ENCODE assay signal across 8 cellular contexts in genomic region chrX:48801281-48802088, GRCh38. TPM values are rescaled to one million over a fixed set of nuclear protein-coding genes. Genes with fewer than 3 reads are reported as not detected.
DNase-seq lines count a peak whose midpoint lies in the region; ATAC-seq and TF ChIP-seq lines count a peak whose summit lies in the region.

Gene HDAC6 (plus strand): TSS chrX:48802067. CDS start chrX:48802693, 626 bp downstream.

- H3K4me1 ChIP-seq in RWPE2 (ENCODE audit: insufficient read depth, poor library complexity, severe bottlenecking) (no peaks in the 10 kb centered on the region), fibroblast of lung (ENCODE audit: control insufficient read depth, extremely low read depth, insufficient read depth, low read length) (no peaks in the 10 kb centered on the region)

- no peaks in the 10 kb centered on the region for H3K27me3 Mint-ChIP-seq in activated T-helper 2 cell treated with anti-CD3 and anti-CD28 coated beads, Interferon-gamma antibody, Interleukin-2, Interleukin-4, amounts not matched to agents 10 μg/mL and 5 μg/mL and 100 μg/mL, durations not matched to agents 14 hours and 24 hours and 36 hours (ENCODE audit: low read depth)
- H3K27me3 Mint-ChIP-seq in naive thymus-derived CD8-positive, alpha-beta T cell, result no peaks in the 10 kb centered on the region

- H2AFZ ChIP-seq in fibroblast of lung (ENCODE audit: low read length), result peak within 1 kb of the TSS; percentile 83

- H3K36me3 Mint-ChIP-seq in activated T-helper 2 cell treated with anti-CD3 and anti-CD28 coated beads, Interferon-gamma antibody, Interleukin-2, Interleukin-4, amounts not matched to agents 10 μg/mL and 5 μg/mL and 100 μg/mL, durations not matched to agents 14 hours and 24 hours and 36 hours (ENCODE audit: low read depth), result peaks cover 21% of the 10 kb centered on the region
- H3K36me3 Mint-ChIP-seq in naive thymus-derived CD8-positive, alpha-beta T cell, result peaks cover 0 to 16% (median 3%) of the 10 kb centered on the region in 3 donors

- no peaks in the 10 kb centered on the region for H4K20me1 ChIP-seq in fibroblast of lung (ENCODE audit: control insufficient read depth, extremely low read depth, insufficient read depth, low read length)

- TF ChIP-seq CTCF in LNCaP clone FGC (IDR thresholded peaks at IDR 0.05; ENCODE audit: control insufficient read depth, extremely low read depth, insufficient read depth) (no peak), RWPE2 (IDR thresholded peaks at IDR 0.05; ENCODE audit: poor library complexity, severe bottlenecking) (no peak), fibroblast of lung (conservative IDR thresholded peaks at IDR 0.05 in 1 of 2, IDR thresholded peaks at IDR 0.05 in 1 of 2; ENCODE audit: low read depth in 1 of 2, low read length in 2 of 2) (no peak)

- H3K27ac Mint-ChIP-seq in activated T-helper 2 cell treated with anti-CD3 and anti-CD28 coated beads, Interferon-gamma antibody, Interleukin-2, Interleukin-4, amounts not matched to agents 10 μg/mL and 5 μg/mL and 100 μg/mL, durations not matched to agents 14 hours and 24 hours and 36 hours, result peak within 1 kb of the TSS; percentile 97
- H3K27ac Mint-ChIP-seq in naive thymus-derived CD8-positive, alpha-beta T cell, result peak within 1 kb of the TSS; percentile 95 to 99 (median 98)

- H3K4me3 ChIP-seq in LNCaP clone FGC (ENCODE audit: low read depth, low read length) (peak within 1 kb of the TSS; percentile 69), RWPE2 (ENCODE audit: severe bottlenecking) (peak within 1 kb of the TSS; percentile 70), fibroblast of lung (replicated peaks in 1 of 4; ENCODE audit: control extremely low read depth in 1 of 4, insufficient read depth in 1 of 4, low read depth in 3 of 4, low read length in 4 of 4) (peak within 1 kb of the TSS; percentile 60 to 89 (median 72))

- H3K9me3 Mint-ChIP-seq in activated T-helper 2 cell treated with anti-CD3 and anti-CD28 coated beads, Interferon-gamma antibody, Interleukin-2, Interleukin-4, amounts not matched to agents 10 μg/mL and 5 μg/mL and 100 μg/mL, durations not matched to agents 14 hours and 24 hours and 36 hours, result no peaks in the 10 kb centered on the region
- no peaks in the 10 kb centered on the region for H3K9me3 Mint-ChIP-seq in naive thymus-derived CD8-positive, alpha-beta T cell

- peak within 1 kb of the TSS; percentile 79 for H3K9ac ChIP-seq in fibroblast of lung (ENCODE audit: insufficient read depth, low read length)

- DNase-seq in Daoy (ENCODE audit: low read depth), result peak; percentile 98
- DNase-seq in GOT3 (lab: John Stamatoyannopoulos, UW), result peak; percentile 88
- DNase-seq in LNCaP clone FGC (ENCODE audit: low read depth), result peak; percentile 97
- peak; percentile 95 for DNase-seq in RWPE2 (ENCODE audit: low spot score)
- peak; percentile 95 for DNase-seq in activated T-helper 2 cell treated with anti-CD3 and anti-CD28 coated beads, Interferon-gamma antibody, Interleukin-2, Interleukin-4, amounts not matched to agents 10 μg/mL and 5 μg/mL and 100 μg/mL, durations not matched to agents 14 hours and 24 hours and 36 hours (ENCODE audit: low spot score)
- peak; percentile 98 for DNase-seq in fibroblast of lung (ENCODE audit: low read depth in 2 of 2)
- DNase-seq in naive thymus-derived CD8-positive, alpha-beta T cell, result peak; percentile 85 to 97 (median 95)
- peak; percentile 89 to 96 (median 95) for DNase-seq in stimulated activated naive CD4-positive, alpha-beta T cell (lab: John Stamatoyannopoulos, UW)

- H3K27ac ChIP-seq in RWPE2 (ENCODE audit: poor library complexity, severe bottlenecking), result peak within 1 kb of the TSS; percentile 69
- peak within 1 kb of the TSS; percentile 95 for H3K27ac ChIP-seq in fibroblast of lung (ENCODE audit: insufficient read depth, low read length)

- peaks cover 18% of the 10 kb centered on the region for H3K4me1 Mint-ChIP-seq in activated T-helper 2 cell treated with anti-CD3 and anti-CD28 coated beads, Interferon-gamma antibody, Interleukin-2, Interleukin-4, amounts not matched to agents 10 μg/mL and 5 μg/mL and 100 μg/mL, durations not matched to agents 14 hours and 24 hours and 36 hours (ENCODE audit: low read depth)
- peaks cover 10 to 21% (median 19%) of the 10 kb centered on the region in 4 donors for H3K4me1 Mint-ChIP-seq in naive thymus-derived CD8-positive, alpha-beta T cell

- H3K79me2 ChIP-seq in fibroblast of lung (ENCODE audit: control insufficient read depth, insufficient read depth, low read length), result no peaks in the 10 kb centered on the region

- peak within 1 kb of the TSS; percentile 91 for H3K4me3 Mint-ChIP-seq in activated T-helper 2 cell treated with anti-CD3 and anti-CD28 coated beads, Interferon-gamma antibody, Interleukin-2, Interleukin-4, amounts not matched to agents 10 μg/mL and 5 μg/mL and 100 μg/mL, durations not matched to agents 14 hours and 24 hours and 36 hours (ENCODE audit: low read depth)
- H3K4me3 Mint-ChIP-seq in naive thymus-derived CD8-positive, alpha-beta T cell, result peak within 1 kb of the TSS; percentile 94 to 98 (median 96)

- H3K36me3 ChIP-seq in RWPE2 (ENCODE audit: low read depth) (peaks cover 7% of the 10 kb centered on the region), fibroblast of lung (ENCODE audit: control insufficient read depth, insufficient read depth, low read length) (no peaks in the 10 kb centered on the region)

- intact Hi-C loops in activated T-helper 2 cell treated with anti-CD3 and anti-CD28 coated beads, Interferon-gamma antibody, Interleukin-2, Interleukin-4, amounts not matched to agents 10 μg/mL and 5 μg/mL and 100 μg/mL, durations not matched to agents 14 hours and 24 hours and 36 hours (cut with micrococcal nuclease), result loop anchor here (1.0 to 10.0 kb wide), 6 partner anchors 65 to 363 kb away; partner anchors contain the start of genes MAGIX, OTUD5, PQBP1 and SUV39H1

- peak; percentile 93 for ATAC-seq in RWPE2 (ENCODE audit: low read depth)
- peak; percentile 87 for ATAC-seq in naive thymus-derived CD8-positive, alpha-beta T cell

- no peaks in the 10 kb centered on the region for H3K27me3 ChIP-seq in RWPE2 (ENCODE audit: insufficient read depth, poor library complexity, severe bottlenecking)
- no peaks in the 10 kb centered on the region for H3K27me3 ChIP-seq in fibroblast of lung (ENCODE audit: control insufficient read depth, insufficient read depth, low read length)

- H3K4me2 ChIP-seq in fibroblast of lung (ENCODE audit: extremely low read depth, insufficient read depth, low read length), result peak within 1 kb of the TSS; percentile 98

- no peaks in the 10 kb centered on the region for H3K9me3 ChIP-seq in RWPE2 (ENCODE audit: severe bottlenecking)
- H3K9me3 ChIP-seq in fibroblast of lung (ENCODE audit: control insufficient read depth, insufficient read depth, low read depth, low read length), result no peaks in the 10 kb centered on the region

- POLR2A ChIA-PET in naive thymus-derived CD8-positive, alpha-beta T cell (lab: Charles Lee), result interaction anchor here (0.5 to 2.4 kb wide), 19 partner anchors 17 to 262 kb away, joined by 3 to 32 read pairs (median 4); partner anchors contain the start of genes OTUD5, PQBP1, RBM3 and SLC35A2

RNA-seq across cellular contexts. Expression of gene HDAC6, which starts in this region (rescaled TPM):
- total RNA-seq in Daoy (2014; rRNA removed; shearing (Covaris generic)), result 18.9 and 40.9 TPM in 2 replicates
- total RNA-seq in activated T-helper 2 cell treated with anti-CD3 and anti-CD28 coated beads, Interferon-gamma antibody, Interleukin-2, Interleukin-4, amounts not matched to agents 10 μg/mL and 5 μg/mL and 100 μg/mL, durations not matched to agents 14 hours and 24 hours and 36 hours, result 73.9 and 77.7 TPM in 2 replicates
- total RNA-seq in fibroblast of lung, result 31.3 and 32.5 TPM in 2 replicates
- polyA plus RNA-seq in fibroblast of lung, result 18.0 and 20.0 TPM in 2 replicates
- 18.3 and 18.7 TPM in 2 replicates for polyA plus RNA-seq in fibroblast of lung (2012)
- polyA minus RNA-seq in fibroblast of lung (ENCODE audit: low replicate concordance), result 50.6 and 115 TPM in 2 replicates
- total RNA-seq in naive thymus-derived CD8-positive, alpha-beta T cell, result 100 to 1,000 TPM; 120 to 124 TPM
- 10 to 100 TPM; 10.5 to 15.9 (median 13.0) TPM for polyA plus RNA-seq in naive thymus-derived CD8-positive, alpha-beta T cell

Comparison
In these comparisons a context has a peak if more than half of its experiments do, and no peak if none do; other contexts are left out.
1. Peak in every context shown above with its lines: DNase-seq, ATAC-seq, H3K4me3 ChIP-seq and H3K27ac ChIP-seq.